1 cellular context compared by ENCODE assay signal in the genomic region with DNA sequence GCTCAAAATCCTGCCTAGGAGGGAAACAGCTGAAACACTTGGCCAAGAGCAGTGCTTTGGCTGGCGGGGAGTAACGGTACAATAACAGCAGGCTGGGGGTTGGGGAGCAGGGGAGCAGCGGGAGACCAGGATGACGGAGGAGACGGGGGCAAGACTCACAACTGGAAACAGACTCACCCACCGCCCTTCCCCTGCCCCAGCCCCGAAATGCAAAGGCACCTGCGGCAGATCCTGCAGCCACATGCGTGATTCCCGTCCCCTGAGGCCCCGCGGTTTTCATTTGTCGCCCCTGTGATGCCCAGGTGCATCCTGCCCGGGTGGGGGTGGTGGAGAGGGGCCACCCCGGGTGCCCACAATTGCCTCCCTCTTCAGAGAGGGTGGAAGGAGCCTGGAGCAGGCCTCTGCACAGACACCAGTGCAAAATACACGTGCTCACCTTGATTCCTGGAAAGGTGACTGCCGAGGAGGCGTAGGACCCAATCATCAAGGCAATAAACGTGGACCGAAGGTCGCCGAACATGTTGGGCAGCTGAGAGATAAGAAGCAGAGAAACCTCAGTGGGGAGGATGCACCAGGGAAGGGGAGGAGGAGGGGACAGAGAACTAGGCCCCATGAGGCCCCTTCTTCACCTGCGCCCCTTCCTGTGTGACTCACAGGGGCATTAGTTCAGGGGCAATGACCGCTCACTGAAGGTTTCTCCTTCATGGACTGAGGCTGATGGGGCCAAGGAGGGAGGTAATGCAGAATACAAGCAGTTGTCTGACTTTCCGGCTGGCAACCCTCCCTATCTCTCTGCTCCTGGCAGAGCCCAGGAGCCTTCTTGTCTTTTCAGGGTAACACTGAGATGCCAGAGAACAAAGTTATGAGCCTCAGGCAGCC.
TF ChIP-seq lines count a peak whose summit lies in the region.

No MANE protein-coding gene starts in this region.

TF ChIP-seq in HepG2, 621 proteins besides CTCF, POLR2A, EP300 and RAD21 (continues in another document):
- TF ChIP-seq, protein P1, sequence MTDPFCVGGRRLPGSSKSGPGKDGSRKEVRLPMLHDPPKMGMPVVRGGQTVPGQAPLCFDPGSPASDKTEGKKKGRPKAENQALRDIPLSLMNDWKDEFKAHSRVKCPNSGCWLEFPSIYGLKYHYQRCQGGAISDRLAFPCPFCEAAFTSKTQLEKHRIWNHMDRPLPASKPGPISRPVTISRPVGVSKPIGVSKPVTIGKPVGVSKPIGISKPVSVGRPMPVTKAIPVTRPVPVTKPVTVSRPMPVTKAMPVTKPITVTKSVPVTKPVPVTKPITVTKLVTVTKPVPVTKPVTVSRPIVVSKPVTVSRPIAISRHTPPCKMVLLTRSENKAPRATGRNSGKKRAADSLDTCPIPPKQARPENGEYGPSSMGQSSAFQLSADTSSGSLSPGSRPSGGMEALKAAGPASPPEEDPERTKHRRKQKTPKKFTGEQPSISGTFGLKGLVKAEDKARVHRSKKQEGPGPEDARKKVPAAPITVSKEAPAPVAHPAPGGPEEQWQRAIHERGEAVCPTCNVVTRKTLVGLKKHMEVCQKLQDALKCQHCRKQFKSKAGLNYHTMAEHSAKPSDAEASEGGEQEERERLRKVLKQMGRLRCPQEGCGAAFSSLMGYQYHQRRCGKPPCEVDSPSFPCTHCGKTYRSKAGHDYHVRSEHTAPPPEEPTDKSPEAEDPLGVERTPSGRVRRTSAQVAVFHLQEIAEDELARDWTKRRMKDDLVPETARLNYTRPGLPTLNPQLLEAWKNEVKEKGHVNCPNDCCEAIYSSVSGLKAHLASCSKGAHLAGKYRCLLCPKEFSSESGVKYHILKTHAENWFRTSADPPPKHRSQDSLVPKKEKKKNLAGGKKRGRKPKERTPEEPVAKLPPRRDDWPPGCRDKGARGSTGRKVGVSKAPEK (CRISPR knock-in tag; IDR thresholded peaks at IDR 0.05; ENCODE audit: borderline replicate concordance), result no peak
- TF ChIP-seq EEA1 (CRISPR knock-in tag; IDR thresholded peaks at IDR 0.05; ENCODE audit: borderline replicate concordance), result no peak
- no peak for TF ChIP-seq LCORL (IDR thresholded peaks at IDR 0.05)
- peak; percentile 63; the same call in 1 of the 2 replicates for TF ChIP-seq LCORL (CRISPR knock-in tag; IDR thresholded peaks at IDR 0.05)
- peak; percentile 60 for TF ChIP-seq THAP11 (CRISPR knock-in tag; IDR thresholded peaks at IDR 0.05)
- no peak for TF ChIP-seq ZNF780A (CRISPR knock-in tag; IDR thresholded peaks at IDR 0.05)
- peak; percentile 93 for TF ChIP-seq BCL6 (CRISPR knock-in tag; IDR thresholded peaks at IDR 0.05)
- TF ChIP-seq NFIC (IDR thresholded peaks at IDR 0.05; ENCODE audit: low read length), result 0 out of 2 replicates have a peak, but pooled peaks have one; percentile 30
- TF ChIP-seq, protein P2, sequence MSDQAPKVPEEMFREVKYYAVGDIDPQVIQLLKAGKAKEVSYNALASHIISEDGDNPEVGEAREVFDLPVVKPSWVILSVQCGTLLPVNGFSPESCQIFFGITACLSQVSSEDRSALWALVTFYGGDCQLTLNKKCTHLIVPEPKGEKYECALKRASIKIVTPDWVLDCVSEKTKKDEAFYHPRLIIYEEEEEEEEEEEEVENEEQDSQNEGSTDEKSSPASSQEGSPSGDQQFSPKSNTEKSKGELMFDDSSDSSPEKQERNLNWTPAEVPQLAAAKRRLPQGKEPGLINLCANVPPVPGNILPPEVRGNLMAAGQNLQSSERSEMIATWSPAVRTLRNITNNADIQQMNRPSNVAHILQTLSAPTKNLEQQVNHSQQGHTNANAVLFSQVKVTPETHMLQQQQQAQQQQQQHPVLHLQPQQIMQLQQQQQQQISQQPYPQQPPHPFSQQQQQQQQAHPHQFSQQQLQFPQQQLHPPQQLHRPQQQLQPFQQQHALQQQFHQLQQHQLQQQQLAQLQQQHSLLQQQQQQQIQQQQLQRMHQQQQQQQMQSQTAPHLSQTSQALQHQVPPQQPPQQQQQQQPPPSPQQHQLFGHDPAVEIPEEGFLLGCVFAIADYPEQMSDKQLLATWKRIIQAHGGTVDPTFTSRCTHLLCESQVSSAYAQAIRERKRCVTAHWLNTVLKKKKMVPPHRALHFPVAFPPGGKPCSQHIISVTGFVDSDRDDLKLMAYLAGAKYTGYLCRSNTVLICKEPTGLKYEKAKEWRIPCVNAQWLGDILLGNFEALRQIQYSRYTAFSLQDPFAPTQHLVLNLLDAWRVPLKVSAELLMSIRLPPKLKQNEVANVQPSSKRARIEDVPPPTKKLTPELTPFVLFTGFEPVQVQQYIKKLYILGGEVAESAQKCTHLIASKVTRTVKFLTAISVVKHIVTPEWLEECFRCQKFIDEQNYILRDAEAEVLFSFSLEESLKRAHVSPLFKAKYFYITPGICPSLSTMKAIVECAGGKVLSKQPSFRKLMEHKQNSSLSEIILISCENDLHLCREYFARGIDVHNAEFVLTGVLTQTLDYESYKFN (CRISPR knock-in tag; conservative IDR thresholded peaks at IDR 0.05), result peak; percentile 88
- TF ChIP-seq RARA (CRISPR knock-in tag; IDR thresholded peaks at IDR 0.05), result peak; percentile 98
- TF ChIP-seq ATAD3A (CRISPR knock-in tag; IDR thresholded peaks at IDR 0.05), result no peak
- peak; percentile 62 for TF ChIP-seq NR2F6 (IDR thresholded peaks at IDR 0.05)
- peak; percentile 77 for TF ChIP-seq NR2F6 (CRISPR knock-in tag; IDR thresholded peaks at IDR 0.05)
- TF ChIP-seq, protein P3, sequence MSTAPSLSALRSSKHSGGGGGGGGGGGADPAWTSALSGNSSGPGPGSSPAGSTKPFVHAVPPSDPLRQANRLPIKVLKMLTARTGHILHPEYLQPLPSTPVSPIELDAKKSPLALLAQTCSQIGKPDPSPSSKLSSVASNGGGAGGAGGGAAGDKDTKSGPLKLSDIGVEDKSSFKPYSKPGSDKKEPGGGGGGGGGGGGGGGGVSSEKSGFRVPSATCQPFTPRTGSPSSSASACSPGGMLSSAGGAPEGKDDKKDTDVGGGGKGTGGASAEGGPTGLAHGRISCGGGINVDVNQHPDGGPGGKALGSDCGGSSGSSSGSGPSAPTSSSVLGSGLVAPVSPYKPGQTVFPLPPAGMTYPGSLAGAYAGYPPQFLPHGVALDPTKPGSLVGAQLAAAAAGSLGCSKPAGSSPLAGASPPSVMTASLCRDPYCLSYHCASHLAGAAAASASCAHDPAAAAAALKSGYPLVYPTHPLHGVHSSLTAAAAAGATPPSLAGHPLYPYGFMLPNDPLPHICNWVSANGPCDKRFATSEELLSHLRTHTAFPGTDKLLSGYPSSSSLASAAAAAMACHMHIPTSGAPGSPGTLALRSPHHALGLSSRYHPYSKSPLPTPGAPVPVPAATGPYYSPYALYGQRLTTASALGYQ (CRISPR knock-in tag; IDR thresholded peaks at IDR 0.05), result 0 out of 2 replicates have a peak, but pooled peaks have one; percentile 29
- TF ChIP-seq ZNF549 (CRISPR knock-in tag; IDR thresholded peaks at IDR 0.05), result peak; percentile 87
- TF ChIP-seq, protein P4, sequence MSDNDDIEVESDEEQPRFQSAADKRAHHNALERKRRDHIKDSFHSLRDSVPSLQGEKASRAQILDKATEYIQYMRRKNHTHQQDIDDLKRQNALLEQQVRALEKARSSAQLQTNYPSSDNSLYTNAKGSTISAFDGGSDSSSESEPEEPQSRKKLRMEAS (IDR thresholded peaks at IDR 0.05), result peak; percentile 78
- TF ChIP-seq RFXANK (CRISPR knock-in tag; IDR thresholded peaks at IDR 0.05), result no peak
- TF ChIP-seq ZNF431 (CRISPR knock-in tag; IDR thresholded peaks at IDR 0.05; ENCODE audit: borderline replicate concordance, low read depth), result peak; percentile 66
- no peak for TF ChIP-seq ASH2L (IDR thresholded peaks at IDR 0.05; ENCODE audit: insufficient read length, low read depth, low read length)
- TF ChIP-seq MYC (CRISPR knock-in tag; IDR thresholded peaks at IDR 0.05; ENCODE audit: borderline replicate concordance), result peak; percentile 38; the same call in 1 of the 2 replicates
- TF ChIP-seq ZNF550 (CRISPR knock-in tag; IDR thresholded peaks at IDR 0.05; ENCODE audit: borderline replicate concordance), result no peak
- TF ChIP-seq SIN3B (IDR thresholded peaks at IDR 0.05; ENCODE audit: low read length), result no peak
- no peak for TF ChIP-seq ZBTB42 (CRISPR knock-in tag; IDR thresholded peaks at IDR 0.05)
- TF ChIP-seq FOSL2 (CRISPR knock-in tag; IDR thresholded peaks at IDR 0.05), result peak; percentile 96
- 0 out of 2 replicates have a peak, but pooled peaks have one; percentile 52 for TF ChIP-seq ZNF335 (CRISPR knock-in tag; IDR thresholded peaks at IDR 0.05)
- peak; percentile 39; the same call in 1 of the 2 replicates for TF ChIP-seq MTA1 (CRISPR knock-in tag; IDR thresholded peaks at IDR 0.05; ENCODE audit: borderline replicate concordance)
- TF ChIP-seq JUN (CRISPR knock-in tag; IDR thresholded peaks at IDR 0.05), result peak; percentile 47; the same call in 1 of the 2 replicates
- peak; percentile 63; the same call in 1 of the 2 replicates for TF ChIP-seq SPEN (CRISPR knock-in tag; IDR thresholded peaks at IDR 0.05; ENCODE audit: low read depth)
- TF ChIP-seq, protein P5, sequence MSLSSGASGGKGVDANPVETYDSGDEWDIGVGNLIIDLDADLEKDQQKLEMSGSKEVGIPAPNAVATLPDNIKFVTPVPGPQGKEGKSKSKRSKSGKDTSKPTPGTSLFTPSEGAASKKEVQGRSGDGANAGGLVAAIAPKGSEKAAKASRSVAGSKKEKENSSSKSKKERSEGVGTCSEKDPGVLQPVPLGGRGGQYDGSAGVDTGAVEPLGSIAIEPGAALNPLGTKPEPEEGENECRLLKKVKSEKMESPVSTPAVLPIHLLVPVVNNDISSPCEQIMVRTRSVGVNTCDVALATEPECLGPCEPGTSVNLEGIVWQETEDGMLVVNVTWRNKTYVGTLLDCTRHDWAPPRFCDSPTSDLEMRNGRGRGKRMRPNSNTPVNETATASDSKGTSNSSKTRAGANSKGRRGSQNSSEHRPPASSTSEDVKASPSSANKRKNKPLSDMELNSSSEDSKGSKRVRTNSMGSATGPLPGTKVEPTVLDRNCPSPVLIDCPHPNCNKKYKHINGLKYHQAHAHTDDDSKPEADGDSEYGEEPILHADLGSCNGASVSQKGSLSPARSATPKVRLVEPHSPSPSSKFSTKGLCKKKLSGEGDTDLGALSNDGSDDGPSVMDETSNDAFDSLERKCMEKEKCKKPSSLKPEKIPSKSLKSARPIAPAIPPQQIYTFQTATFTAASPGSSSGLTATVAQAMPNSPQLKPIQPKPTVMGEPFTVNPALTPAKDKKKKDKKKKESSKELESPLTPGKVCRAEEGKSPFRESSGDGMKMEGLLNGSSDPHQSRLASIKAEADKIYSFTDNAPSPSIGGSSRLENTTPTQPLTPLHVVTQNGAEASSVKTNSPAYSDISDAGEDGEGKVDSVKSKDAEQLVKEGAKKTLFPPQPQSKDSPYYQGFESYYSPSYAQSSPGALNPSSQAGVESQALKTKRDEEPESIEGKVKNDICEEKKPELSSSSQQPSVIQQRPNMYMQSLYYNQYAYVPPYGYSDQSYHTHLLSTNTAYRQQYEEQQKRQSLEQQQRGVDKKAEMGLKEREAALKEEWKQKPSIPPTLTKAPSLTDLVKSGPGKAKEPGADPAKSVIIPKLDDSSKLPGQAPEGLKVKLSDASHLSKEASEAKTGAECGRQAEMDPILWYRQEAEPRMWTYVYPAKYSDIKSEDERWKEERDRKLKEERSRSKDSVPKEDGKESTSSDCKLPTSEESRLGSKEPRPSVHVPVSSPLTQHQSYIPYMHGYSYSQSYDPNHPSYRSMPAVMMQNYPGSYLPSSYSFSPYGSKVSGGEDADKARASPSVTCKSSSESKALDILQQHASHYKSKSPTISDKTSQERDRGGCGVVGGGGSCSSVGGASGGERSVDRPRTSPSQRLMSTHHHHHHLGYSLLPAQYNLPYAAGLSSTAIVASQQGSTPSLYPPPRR (CRISPR knock-in tag; IDR thresholded peaks at IDR 0.05; ENCODE audit: borderline replicate concordance), result peak; percentile 40; the same call in 1 of the 2 replicates
- peak; percentile 26 for TF ChIP-seq SAP130 (CRISPR knock-in tag; IDR thresholded peaks at IDR 0.05; ENCODE audit: low read depth)
- TF ChIP-seq, protein P6, sequence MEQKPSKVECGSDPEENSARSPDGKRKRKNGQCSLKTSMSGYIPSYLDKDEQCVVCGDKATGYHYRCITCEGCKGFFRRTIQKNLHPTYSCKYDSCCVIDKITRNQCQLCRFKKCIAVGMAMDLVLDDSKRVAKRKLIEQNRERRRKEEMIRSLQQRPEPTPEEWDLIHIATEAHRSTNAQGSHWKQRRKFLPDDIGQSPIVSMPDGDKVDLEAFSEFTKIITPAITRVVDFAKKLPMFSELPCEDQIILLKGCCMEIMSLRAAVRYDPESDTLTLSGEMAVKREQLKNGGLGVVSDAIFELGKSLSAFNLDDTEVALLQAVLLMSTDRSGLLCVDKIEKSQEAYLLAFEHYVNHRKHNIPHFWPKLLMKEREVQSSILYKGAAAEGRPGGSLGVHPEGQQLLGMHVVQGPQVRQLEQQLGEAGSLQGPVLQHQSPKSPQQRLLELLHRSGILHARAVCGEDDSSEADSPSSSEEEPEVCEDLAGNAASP (CRISPR knock-in tag; IDR thresholded peaks at IDR 0.05; ENCODE audit: borderline replicate concordance), result peak; percentile 23; the same call in 1 of the 2 replicates
- TF ChIP-seq ZNF746 (CRISPR knock-in tag; IDR thresholded peaks at IDR 0.05), result peak; percentile 69; the same call in 1 of the 2 replicates
- TF ChIP-seq, protein P7, sequence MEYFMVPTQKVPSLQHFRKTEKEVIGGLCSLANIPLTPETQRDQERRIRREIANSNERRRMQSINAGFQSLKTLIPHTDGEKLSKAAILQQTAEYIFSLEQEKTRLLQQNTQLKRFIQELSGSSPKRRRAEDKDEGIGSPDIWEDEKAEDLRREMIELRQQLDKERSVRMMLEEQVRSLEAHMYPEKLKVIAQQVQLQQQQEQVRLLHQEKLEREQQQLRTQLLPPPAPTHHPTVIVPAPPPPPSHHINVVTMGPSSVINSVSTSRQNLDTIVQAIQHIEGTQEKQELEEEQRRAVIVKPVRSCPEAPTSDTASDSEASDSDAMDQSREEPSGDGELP (IDR thresholded peaks at IDR 0.05; ENCODE audit: borderline replicate concordance, low read depth), result peak; percentile 72; the same call in 1 of the 2 replicates
- no peak for TF ChIP-seq PCBP1 (IDR thresholded peaks at IDR 0.05; ENCODE audit: borderline replicate concordance, low read depth, low read length)
- peak; percentile 53 for TF ChIP-seq TEAD3 (CRISPR knock-in tag; optimal IDR thresholded peaks at IDR 0.05; ENCODE audit: borderline replicate concordance)
- TF ChIP-seq ESRRA (CRISPR knock-in tag; IDR thresholded peaks at IDR 0.05; ENCODE audit: low read depth), result peak; percentile 37; the same call in 1 of the 2 replicates
